34 cellular contexts compared by ENCODE assay signal in genomic region chr18:71194438-71194837, GRCh38.
"Had no signal": no experiment of that assay in that cellular context is flagged by ENCODE, and none has a peak within 500 bp of the region (broad histone marks: within the 10 kb centered on the region; RNA-seq: fewer than 3 reads in every experiment).

No MANE protein-coding gene starts in this region.

- H3K36me3 Mint-ChIP-seq: activated CD4-positive, alpha-beta memory T cell treated with anti-CD3 and anti-CD28 coated beads for 36 hours; activated naive CD4-positive, alpha-beta T cell treated with anti-CD3 and anti-CD28 coated beads, Interleukin-2, amount 50 U/mL, for 72 hours; activated naive CD8-positive, alpha-beta T cell treated with anti-CD3 and anti-CD28 coated beads for 36 hours had no signal

- H3K9me3 ChIP-seq: adrenal gland, body of pancreas, breast epithelium had no signal

- H3K27me3 Mint-ChIP-seq: activated B cell treated with CpG ODN at 0.5 μM for 24 hours; activated CD4-positive, alpha-beta memory T cell treated with anti-CD3 and anti-CD28 coated beads for 36 hours; activated CD4-positive, alpha-beta T cell treated with anti-CD3 and anti-CD28 coated beads, Interleukin-2, amount 10 ng/mL, durations not matched to agents 24 days and 14 days; activated CD8-positive, alpha-beta T cell treated with anti-CD3 and anti-CD28 coated beads for 36 hours; activated naive CD8-positive, alpha-beta T cell treated with anti-CD3 and anti-CD28 coated beads for 36 hours; activated T-helper 17 cell treated with anti-CD3 and anti-CD28 coated beads, Interleukin-2, amount 50 U/mL, for 72 hours had no signal

- H3K4me3 ChIP-seq: adrenal gland, body of pancreas, breast epithelium had no signal

- H3K4me3 Mint-ChIP-seq: activated B cell treated with CpG ODN at 0.5 μM for 24 hours; activated CD4-positive, alpha-beta memory T cell treated with anti-CD3 and anti-CD28 coated beads for 36 hours; activated CD4-positive, alpha-beta T cell treated with anti-CD3 and anti-CD28 coated beads, Interleukin-2, amount 10 ng/mL, durations not matched to agents 24 days and 14 days; activated CD8-positive, alpha-beta T cell treated with anti-CD3 and anti-CD28 coated beads for 36 hours; activated naive CD4-positive, alpha-beta T cell treated with anti-CD3 and anti-CD28 coated beads for 36 hours; activated naive CD8-positive, alpha-beta T cell treated with anti-CD3 and anti-CD28 coated beads for 36 hours; activated T-cell treated with anti-CD3 and anti-CD28 coated beads, Interleukin-2, amount 50 U/mL, for 4 hours; activated T-cell treated with anti-CD3 and anti-CD28 coated beads, Interleukin-2, amount 50 U/mL, for 72 hours; activated T-helper 1 cell treated with anti-CD3 and anti-CD28 coated beads, Interleukin-12 subunit alpha, Interleukin-12 subunit beta, Interleukin-2, Interleukin-4 antibody, amounts not matched to agents 30 ng/mL and 10 ng/mL and 1 ng/mL, durations not matched to agents 14 hours and 24 hours and 36 hours; activated T-helper 17 cell treated with anti-CD3 and anti-CD28 coated beads, Interleukin-2, amount 50 U/mL, for 72 hours; T-helper 1 cell treated with Interleukin-12 subunit alpha and Interleukin-12 subunit beta and Interleukin-4 antibody, amounts not matched to agents 30 μg/mL and 1 μg/mL, for 36 hours; T-helper 2 cell treated with Interferon-gamma antibody and Interleukin-4, amounts not matched to agents 5 μg/mL and 100 μg/mL, for 36 hours had no signal

- H3K4me1 ChIP-seq: adrenal gland, body of pancreas, breast epithelium had no signal

- H3K27me3 ChIP-seq: adrenal gland, body of pancreas, brain microvascular endothelial cell, breast epithelium had no signal

- H3K9me3 Mint-ChIP-seq: activated CD4-positive, alpha-beta T cell treated with anti-CD3 and anti-CD28 coated beads, Interleukin-2, amount 10 ng/mL, durations not matched to agents 24 days and 14 days; activated CD8-positive, alpha-beta T cell treated with anti-CD3 and anti-CD28 coated beads for 36 hours; activated naive CD4-positive, alpha-beta T cell treated with anti-CD3 and anti-CD28 coated beads for 36 hours; activated naive CD4-positive, alpha-beta T cell treated with anti-CD3 and anti-CD28 coated beads, Interleukin-2, amount 50 U/mL, for 72 hours; activated naive CD8-positive, alpha-beta T cell treated with anti-CD3 and anti-CD28 coated beads for 36 hours; activated T-cell treated with anti-CD3 and anti-CD28 coated beads, Interleukin-2, amount 50 U/mL, for 4 hours; activated T-cell treated with anti-CD3 and anti-CD28 coated beads, Interleukin-2, amount 50 U/mL, for 72 hours; activated T-helper 1 cell treated with anti-CD3 and anti-CD28 coated beads, Interleukin-12 subunit alpha, Interleukin-12 subunit beta, Interleukin-2, Interleukin-4 antibody, amounts not matched to agents 30 ng/mL and 10 ng/mL and 1 ng/mL, durations not matched to agents 14 hours and 24 hours and 36 hours; activated T-helper 17 cell treated with anti-CD3 and anti-CD28 coated beads, Interleukin-2, amount 50 U/mL, for 72 hours; T-helper 1 cell treated with Interleukin-12 subunit alpha and Interleukin-12 subunit beta and Interleukin-4 antibody, amounts not matched to agents 30 μg/mL and 1 μg/mL, for 36 hours; T-helper 2 cell treated with Interferon-gamma antibody and Interleukin-4, amounts not matched to agents 5 μg/mL and 100 μg/mL, for 36 hours had no signal

- ATAC-seq: activated CD8-positive, alpha-beta T cell treated with anti-CD3 and anti-CD28 coated beads for 36 hours; activated naive CD4-positive, alpha-beta T cell treated with anti-CD3 and anti-CD28 coated beads, Interleukin-2, amount 50 U/mL, for 72 hours; activated T-cell treated with anti-CD3 and anti-CD28 coated beads, Interleukin-2, amount 50 U/mL, for 4 hours; activated T-cell treated with anti-CD3 and anti-CD28 coated beads, Interleukin-2, amount 50 U/mL, for 72 hours; activated T-helper 17 cell treated with anti-CD3 and anti-CD28 coated beads, Interleukin-2, amount 50 U/mL, for 72 hours; body of pancreas had no signal

- H3K36me3 ChIP-seq: adrenal gland, brain microvascular endothelial cell, breast epithelium had no signal

- H3K27ac Mint-ChIP-seq: activated B cell treated with CpG ODN at 0.5 μM for 24 hours; activated CD4-positive, alpha-beta memory T cell treated with anti-CD3 and anti-CD28 coated beads for 36 hours; activated CD4-positive, alpha-beta T cell treated with anti-CD3 and anti-CD28 coated beads, Interleukin-2, amount 10 ng/mL, durations not matched to agents 24 days and 14 days; activated CD8-positive, alpha-beta T cell treated with anti-CD3 and anti-CD28 coated beads for 36 hours; activated naive CD4-positive, alpha-beta T cell treated with anti-CD3 and anti-CD28 coated beads for 36 hours; activated naive CD4-positive, alpha-beta T cell treated with anti-CD3 and anti-CD28 coated beads, Interleukin-2, amount 50 U/mL, for 72 hours; activated naive CD8-positive, alpha-beta T cell treated with anti-CD3 and anti-CD28 coated beads for 36 hours; activated T-cell treated with anti-CD3 and anti-CD28 coated beads, Interleukin-2, amount 50 U/mL, for 72 hours; activated T-helper 1 cell treated with anti-CD3 and anti-CD28 coated beads, Interleukin-12 subunit alpha, Interleukin-12 subunit beta, Interleukin-2, Interleukin-4 antibody, amounts not matched to agents 30 ng/mL and 10 ng/mL and 1 ng/mL, durations not matched to agents 14 hours and 24 hours and 36 hours; activated T-helper 17 cell treated with anti-CD3 and anti-CD28 coated beads, Interleukin-2, amount 50 U/mL, for 72 hours; T-helper 1 cell treated with Interleukin-12 subunit alpha and Interleukin-12 subunit beta and Interleukin-4 antibody, amounts not matched to agents 30 μg/mL and 1 μg/mL, for 36 hours; T-helper 2 cell treated with Interferon-gamma antibody and Interleukin-4, amounts not matched to agents 5 μg/mL and 100 μg/mL, for 36 hours had no signal

- H3K27ac ChIP-seq: adrenal gland, body of pancreas, brain microvascular endothelial cell, breast epithelium, VCaP had no signal

- DNase-seq: activated B cell treated with CpG ODN at 0.5 μM for 24 hours; activated CD4-positive, alpha-beta memory T cell treated with anti-CD3 and anti-CD28 coated beads for 36 hours; activated CD4-positive, alpha-beta T cell treated with anti-CD3 and anti-CD28 coated beads for 4 hours; activated CD4-positive, alpha-beta T cell treated with anti-CD3 and anti-CD28 coated beads, Interleukin-2, amount 10 ng/mL, durations not matched to agents 24 days and 14 days; activated CD4-positive, alpha-beta T cell treated with anti-CD3 and anti-CD28 coated beads, Interleukin-2, amount 50 U/mL, for 1 hour; activated CD4-positive, alpha-beta T cell treated with anti-CD3 and anti-CD28 coated beads, Interleukin-2, amount 50 U/mL, for 4 hours; activated CD4-positive, CD25-positive, alpha-beta regulatory T cell treated with anti-CD3 and anti-CD28 coated beads, Interleukin-2, amount 50 U/mL, for 72 hours; activated CD8-positive, alpha-beta memory T cell treated with anti-CD3 and anti-CD28 coated beads, Interleukin-2, amount 50 U/mL, for 4 hours; activated CD8-positive, alpha-beta T cell treated with anti-CD3 and anti-CD28 coated beads for 36 hours; activated effector memory CD4-positive, alpha-beta T cell treated with anti-CD3 and anti-CD28 coated beads, Interleukin-2, amount 50 U/mL, for 16 hours; activated gamma-delta T cell treated with Interleukin-2 at 50 U/mL for 16 hours; activated naive CD4-positive, alpha-beta T cell; activated naive CD4-positive, alpha-beta T cell treated with anti-CD3 and anti-CD28 coated beads for 36 hours; activated naive CD4-positive, alpha-beta T cell treated with anti-CD3 and anti-CD28 coated beads, Interleukin-2, amount 50 U/mL, for 16 hours; activated naive CD8-positive, alpha-beta T cell treated with anti-CD3 and anti-CD28 coated beads for 36 hours; activated T-cell treated with anti-CD3 and anti-CD28 coated beads for 4 hours; activated T-cell treated with anti-CD3 and anti-CD28 coated beads, Interleukin-2, amount 50 U/mL, for 1 hour; activated T-cell treated with anti-CD3 and anti-CD28 coated beads, Interleukin-2, amount 50 U/mL, for 4 hours; activated T-cell treated with anti-CD3 and anti-CD28 coated beads, Interleukin-2, amount 50 U/mL, for 72 hours; adrenal gland; amniotic stem cell; aorta; body of pancreas; brain microvascular endothelial cell; central memory CD4-positive, alpha-beta T cell; T-helper 2 cell; T-helper 9 cell had no signal

- H3K4me1 Mint-ChIP-seq: activated B cell treated with CpG ODN at 0.5 μM for 24 hours; activated CD4-positive, alpha-beta T cell treated with anti-CD3 and anti-CD28 coated beads, Interleukin-2, amount 10 ng/mL, durations not matched to agents 24 days and 14 days; activated naive CD8-positive, alpha-beta T cell treated with anti-CD3 and anti-CD28 coated beads for 36 hours; activated T-helper 17 cell treated with anti-CD3 and anti-CD28 coated beads, Interleukin-2, amount 50 U/mL, for 72 hours had no signal
